In the genomic region with DNA sequence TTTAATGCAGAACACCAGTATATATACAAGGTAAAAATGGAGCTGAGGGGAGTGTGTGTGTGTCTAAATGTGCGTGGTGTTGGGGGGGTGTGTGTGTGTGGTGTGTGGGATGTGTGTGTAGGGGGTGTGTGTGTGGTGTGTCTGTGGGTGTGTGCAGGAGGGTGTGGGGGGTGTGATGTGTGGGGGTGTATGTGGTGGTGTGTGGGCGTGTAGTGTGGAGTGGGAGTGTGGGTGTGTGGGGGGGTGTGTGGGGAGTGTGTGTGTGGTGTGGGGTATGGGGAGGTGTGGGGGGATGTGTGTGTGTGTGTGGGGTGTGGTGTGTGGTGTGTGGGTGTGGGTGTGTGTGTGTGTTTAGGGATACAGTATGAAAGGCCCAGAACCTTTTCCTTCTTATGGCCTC, we compare ENCODE assay signal across 1 cellular context.
TF ChIP-seq lines count a peak whose summit lies in the region.

No MANE protein-coding gene starts in this region.

TF ChIP-seq in IMR-90, 13 proteins besides CTCF, POLR2A, EP300 and RAD21 (continued from another document):
- TF ChIP-seq MAFK (IDR thresholded peaks at IDR 0.05; ENCODE audit: low read depth, low read length) (no peak), NFE2L2 (IDR thresholded peaks at IDR 0.05; ENCODE audit: low read depth, low read length) (no peak), CEBPB (IDR thresholded peaks at IDR 0.05; ENCODE audit: low read depth, low read length) (no peak), MAZ (IDR thresholded peaks at IDR 0.05; ENCODE audit: borderline replicate concordance, low read depth, low read length) (no peak), SMC3 (IDR thresholded peaks at IDR 0.05; ENCODE audit: low read depth, low read length) (no peak), RCOR1 (IDR thresholded peaks at IDR 0.05; ENCODE audit: insufficient replicate concordance, low read length) (no peak), BHLHE40 (IDR thresholded peaks at IDR 0.05; ENCODE audit: low read depth, low read length) (no peak), RFX5 (IDR thresholded peaks at IDR 0.05; ENCODE audit: low read depth, low read length) (no peak)
- TF ChIP-seq, protein P1, sequence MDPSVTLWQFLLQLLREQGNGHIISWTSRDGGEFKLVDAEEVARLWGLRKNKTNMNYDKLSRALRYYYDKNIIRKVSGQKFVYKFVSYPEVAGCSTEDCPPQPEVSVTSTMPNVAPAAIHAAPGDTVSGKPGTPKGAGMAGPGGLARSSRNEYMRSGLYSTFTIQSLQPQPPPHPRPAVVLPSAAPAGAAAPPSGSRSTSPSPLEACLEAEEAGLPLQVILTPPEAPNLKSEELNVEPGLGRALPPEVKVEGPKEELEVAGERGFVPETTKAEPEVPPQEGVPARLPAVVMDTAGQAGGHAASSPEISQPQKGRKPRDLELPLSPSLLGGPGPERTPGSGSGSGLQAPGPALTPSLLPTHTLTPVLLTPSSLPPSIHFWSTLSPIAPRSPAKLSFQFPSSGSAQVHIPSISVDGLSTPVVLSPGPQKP (IDR thresholded peaks at IDR 0.05; ENCODE audit: borderline replicate concordance, low read depth, low read length) = no peak
- TF ChIP-seq, protein P2, sequence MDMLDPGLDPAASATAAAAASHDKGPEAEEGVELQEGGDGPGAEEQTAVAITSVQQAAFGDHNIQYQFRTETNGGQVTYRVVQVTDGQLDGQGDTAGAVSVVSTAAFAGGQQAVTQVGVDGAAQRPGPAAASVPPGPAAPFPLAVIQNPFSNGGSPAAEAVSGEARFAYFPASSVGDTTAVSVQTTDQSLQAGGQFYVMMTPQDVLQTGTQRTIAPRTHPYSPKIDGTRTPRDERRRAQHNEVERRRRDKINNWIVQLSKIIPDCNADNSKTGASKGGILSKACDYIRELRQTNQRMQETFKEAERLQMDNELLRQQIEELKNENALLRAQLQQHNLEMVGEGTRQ (IDR thresholded peaks at IDR 0.05; ENCODE audit: low read depth, low read length) = no peak
